Comparison of ENCODE assay signal across 25 cellular contexts in genomic region chr5:62273691-62274090, GRCh38.
"Had no signal": no experiment of that assay in that cellular context is flagged by ENCODE, and none has a peak within 500 bp of the region (broad histone marks: within the 10 kb centered on the region; RNA-seq: fewer than 3 reads in every experiment).

No MANE protein-coding gene starts in this region.

- H3K36me3 Mint-ChIP-seq: stimulated activated memory B cell treated with anti-CD40 and anti-IgM and Interleukin-4, amounts not matched to agents 10 μg/mL and 1 μg/mL and 100 μg/mL, for 72 hours had no signal

- H3K27ac ChIP-seq: ascending aorta, brain microvascular endothelial cell, esophagus muscularis mucosa, foreskin keratinocyte, left ventricle myocardium inferior, right lobe of liver, skin epidermis, stomach, suprapubic skin, tibial artery had no signal

- H3K27me3 ChIP-seq: ascending aorta, brain microvascular endothelial cell, esophagus muscularis mucosa, foreskin keratinocyte, right lobe of liver, stomach, suprapubic skin, tibial artery had no signal

- H3K27me3 Mint-ChIP-seq: activated naive CD8-positive, alpha-beta T cell; dendritic cell treated with granulocyte-macrophage colony-stimulating factor and Interleukin-4, amounts not matched to agents 40 ng/mL and 50 ng/mL, for 4 days had no signal

- H3K4me3 ChIP-seq: ascending aorta, esophagus muscularis mucosa, left ventricle myocardium inferior, lung, right lobe of liver, skin epidermis, stomach, suprapubic skin, tibial artery had no signal

- ATAC-seq: foreskin keratinocyte; right lobe of liver; stimulated activated memory B cell treated with anti-CD40 and anti-IgM and Interleukin-4, amounts not matched to agents 10 μg/mL and 1 μg/mL and 100 μg/mL, for 72 hours had no signal

- H3K36me3 ChIP-seq: ascending aorta, brain microvascular endothelial cell, esophagus muscularis mucosa, left ventricle myocardium inferior, right lobe of liver, stomach, suprapubic skin, tibial artery had no signal

- H3K4me3 Mint-ChIP-seq: activated B cell treated with CpG ODN at 0.5 μM for 24 hours; activated naive CD8-positive, alpha-beta T cell; dendritic cell treated with granulocyte-macrophage colony-stimulating factor and Interleukin-4, amounts not matched to agents 40 ng/mL and 50 ng/mL, for 4 days; nephron; stimulated activated memory B cell treated with anti-CD40 and anti-IgM and Interleukin-4, amounts not matched to agents 10 μg/mL and 1 μg/mL and 100 μg/mL, for 72 hours; T-helper 2 cell treated with Interferon-gamma antibody and Interleukin-4, amounts not matched to agents 5 μg/mL and 100 μg/mL, for 36 hours had no signal

- H3K4me1 Mint-ChIP-seq: activated B cell treated with CpG ODN at 0.5 μM for 24 hours had no signal

- DNase-seq: activated B cell treated with CpG ODN at 0.5 μM for 24 hours; activated CD4-positive, alpha-beta T cell treated with anti-CD3 and anti-CD28 coated beads, Interleukin-2, amount 50 U/mL, for 4 hours; activated CD8-positive, alpha-beta memory T cell treated with anti-CD3 and anti-CD28 coated beads for 24 hours; activated effector memory CD4-positive, alpha-beta T cell treated with Interleukin-2 at 50 U/mL for 16 hours; activated naive CD4-positive, alpha-beta T cell treated with Interleukin-2 at 50 U/mL for 16 hours; brain microvascular endothelial cell; foreskin keratinocyte; islet precursor cell; left ventricle myocardium inferior; right lobe of liver; stimulated activated CD4-positive, alpha-beta T cell treated with anti-CD3 and anti-CD28 coated beads, Interleukin-12 subunit alpha, Interleukin-12 subunit beta, amount 100 ng/mL, for 4 hours; stimulated activated CD4-positive, alpha-beta T cell treated with anti-CD3 and anti-CD28 coated beads, Interleukin-4, amount 100 ng/mL, for 24 hours; stomach; T-helper 1 cell; tibial artery had no signal

- H3K4me1 ChIP-seq: ascending aorta, esophagus muscularis mucosa, right lobe of liver, stomach, suprapubic skin, tibial artery had no signal

- H3K9me3 ChIP-seq: ascending aorta, esophagus muscularis mucosa, left ventricle myocardium inferior, right lobe of liver, stomach, suprapubic skin, tibial artery had no signal

- H3K27ac Mint-ChIP-seq: activated B cell treated with CpG ODN at 0.5 μM for 24 hours; activated naive CD8-positive, alpha-beta T cell; dendritic cell treated with granulocyte-macrophage colony-stimulating factor and Interleukin-4, amounts not matched to agents 40 ng/mL and 50 ng/mL, for 4 days; nephron; stimulated activated memory B cell treated with anti-CD40 and anti-IgM and Interleukin-4, amounts not matched to agents 10 μg/mL and 1 μg/mL and 100 μg/mL, for 72 hours; T-helper 2 cell treated with Interferon-gamma antibody and Interleukin-4, amounts not matched to agents 5 μg/mL and 100 μg/mL, for 36 hours had no signal

- H3K9me3 Mint-ChIP-seq: activated B cell treated with CpG ODN at 0.5 μM for 24 hours, nephron had no signal
